In the genomic region with DNA sequence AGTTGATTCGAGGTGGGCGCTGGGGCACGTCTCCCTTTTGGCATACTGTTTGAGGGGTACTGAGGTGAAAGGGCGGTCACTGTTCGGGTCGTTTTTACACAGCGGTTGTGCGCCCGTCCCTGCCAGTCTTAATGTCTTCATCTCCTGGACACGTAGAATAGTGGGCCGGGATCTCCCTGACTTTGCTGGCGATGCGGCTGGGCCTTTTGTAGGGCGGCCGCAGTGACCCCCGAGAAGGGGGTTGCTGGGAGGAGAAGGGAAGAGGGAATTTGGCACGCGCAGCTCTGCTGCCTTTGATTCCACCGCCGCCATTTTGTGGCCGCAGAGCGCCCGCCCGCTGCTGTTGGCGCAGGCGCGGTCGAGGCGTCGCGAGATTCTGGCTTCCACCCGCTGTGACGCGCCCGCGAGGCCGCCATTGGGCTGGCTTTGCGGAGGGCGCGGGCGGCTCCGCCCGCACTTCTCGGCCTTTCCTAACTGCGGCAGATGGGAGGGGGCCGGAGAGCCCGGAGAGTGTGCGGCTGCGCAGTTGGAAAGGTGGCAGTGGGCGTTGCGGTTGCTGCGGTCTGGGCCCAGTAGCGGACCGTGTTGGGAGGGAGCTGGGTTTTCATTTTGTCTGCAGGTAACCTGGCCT, we compare ENCODE assay signal across 1 cellular context.
TF ChIP-seq lines count a peak whose summit lies in the region.

No MANE protein-coding gene starts in this region.

TF ChIP-seq in SK-N-SH, 30 proteins besides CTCF, POLR2A, EP300 and RAD21 (continued from another document):
- TF ChIP-seq, protein P1, sequence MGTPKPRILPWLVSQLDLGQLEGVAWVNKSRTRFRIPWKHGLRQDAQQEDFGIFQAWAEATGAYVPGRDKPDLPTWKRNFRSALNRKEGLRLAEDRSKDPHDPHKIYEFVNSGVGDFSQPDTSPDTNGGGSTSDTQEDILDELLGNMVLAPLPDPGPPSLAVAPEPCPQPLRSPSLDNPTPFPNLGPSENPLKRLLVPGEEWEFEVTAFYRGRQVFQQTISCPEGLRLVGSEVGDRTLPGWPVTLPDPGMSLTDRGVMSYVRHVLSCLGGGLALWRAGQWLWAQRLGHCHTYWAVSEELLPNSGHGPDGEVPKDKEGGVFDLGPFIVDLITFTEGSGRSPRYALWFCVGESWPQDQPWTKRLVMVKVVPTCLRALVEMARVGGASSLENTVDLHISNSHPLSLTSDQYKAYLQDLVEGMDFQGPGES (IDR thresholded peaks at IDR 0.05; ENCODE audit: low read depth, low read length), result no peak
- TF ChIP-seq NFIC (IDR thresholded peaks at IDR 0.05; ENCODE audit: borderline replicate concordance) (no peak), YY1 (IDR thresholded peaks at IDR 0.05; ENCODE audit: low read depth) (peak; percentile 93), POLR2AphosphoS5 (IDR thresholded peaks at IDR 0.05; ENCODE audit: low read depth, low read length) (no peak; the same call in 1 of the 2 replicates), TCF12 (IDR thresholded peaks at IDR 0.05) (no peak), RCOR1 (IDR thresholded peaks at IDR 0.05; ENCODE audit: low read length) (no peak), CHD2 (IDR thresholded peaks at IDR 0.05; ENCODE audit: low read length, partially characterized antibody) (peak; percentile 99)
- TF ChIP-seq, protein P2, sequence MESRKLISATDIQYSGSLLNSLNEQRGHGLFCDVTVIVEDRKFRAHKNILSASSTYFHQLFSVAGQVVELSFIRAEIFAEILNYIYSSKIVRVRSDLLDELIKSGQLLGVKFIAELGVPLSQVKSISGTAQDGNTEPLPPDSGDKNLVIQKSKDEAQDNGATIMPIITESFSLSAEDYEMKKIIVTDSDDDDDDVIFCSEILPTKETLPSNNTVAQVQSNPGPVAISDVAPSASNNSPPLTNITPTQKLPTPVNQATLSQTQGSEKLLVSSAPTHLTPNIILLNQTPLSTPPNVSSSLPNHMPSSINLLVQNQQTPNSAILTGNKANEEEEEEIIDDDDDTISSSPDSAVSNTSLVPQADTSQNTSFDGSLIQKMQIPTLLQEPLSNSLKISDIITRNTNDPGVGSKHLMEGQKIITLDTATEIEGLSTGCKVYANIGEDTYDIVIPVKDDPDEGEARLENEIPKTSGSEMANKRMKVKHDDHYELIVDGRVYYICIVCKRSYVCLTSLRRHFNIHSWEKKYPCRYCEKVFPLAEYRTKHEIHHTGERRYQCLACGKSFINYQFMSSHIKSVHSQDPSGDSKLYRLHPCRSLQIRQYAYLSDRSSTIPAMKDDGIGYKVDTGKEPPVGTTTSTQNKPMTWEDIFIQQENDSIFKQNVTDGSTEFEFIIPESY (IDR thresholded peaks at IDR 0.05; ENCODE audit: borderline replicate concordance, low read depth), result peak; percentile 96
- TF ChIP-seq, protein P3, sequence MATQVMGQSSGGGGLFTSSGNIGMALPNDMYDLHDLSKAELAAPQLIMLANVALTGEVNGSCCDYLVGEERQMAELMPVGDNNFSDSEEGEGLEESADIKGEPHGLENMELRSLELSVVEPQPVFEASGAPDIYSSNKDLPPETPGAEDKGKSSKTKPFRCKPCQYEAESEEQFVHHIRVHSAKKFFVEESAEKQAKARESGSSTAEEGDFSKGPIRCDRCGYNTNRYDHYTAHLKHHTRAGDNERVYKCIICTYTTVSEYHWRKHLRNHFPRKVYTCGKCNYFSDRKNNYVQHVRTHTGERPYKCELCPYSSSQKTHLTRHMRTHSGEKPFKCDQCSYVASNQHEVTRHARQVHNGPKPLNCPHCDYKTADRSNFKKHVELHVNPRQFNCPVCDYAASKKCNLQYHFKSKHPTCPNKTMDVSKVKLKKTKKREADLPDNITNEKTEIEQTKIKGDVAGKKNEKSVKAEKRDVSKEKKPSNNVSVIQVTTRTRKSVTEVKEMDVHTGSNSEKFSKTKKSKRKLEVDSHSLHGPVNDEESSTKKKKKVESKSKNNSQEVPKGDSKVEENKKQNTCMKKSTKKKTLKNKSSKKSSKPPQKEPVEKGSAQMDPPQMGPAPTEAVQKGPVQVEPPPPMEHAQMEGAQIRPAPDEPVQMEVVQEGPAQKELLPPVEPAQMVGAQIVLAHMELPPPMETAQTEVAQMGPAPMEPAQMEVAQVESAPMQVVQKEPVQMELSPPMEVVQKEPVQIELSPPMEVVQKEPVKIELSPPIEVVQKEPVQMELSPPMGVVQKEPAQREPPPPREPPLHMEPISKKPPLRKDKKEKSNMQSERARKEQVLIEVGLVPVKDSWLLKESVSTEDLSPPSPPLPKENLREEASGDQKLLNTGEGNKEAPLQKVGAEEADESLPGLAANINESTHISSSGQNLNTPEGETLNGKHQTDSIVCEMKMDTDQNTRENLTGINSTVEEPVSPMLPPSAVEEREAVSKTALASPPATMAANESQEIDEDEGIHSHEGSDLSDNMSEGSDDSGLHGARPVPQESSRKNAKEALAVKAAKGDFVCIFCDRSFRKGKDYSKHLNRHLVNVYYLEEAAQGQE (IDR thresholded peaks at IDR 0.05; ENCODE audit: low read depth, low read length), result no peak; the same call in 1 of the 2 replicates
- TF ChIP-seq, protein P4, sequence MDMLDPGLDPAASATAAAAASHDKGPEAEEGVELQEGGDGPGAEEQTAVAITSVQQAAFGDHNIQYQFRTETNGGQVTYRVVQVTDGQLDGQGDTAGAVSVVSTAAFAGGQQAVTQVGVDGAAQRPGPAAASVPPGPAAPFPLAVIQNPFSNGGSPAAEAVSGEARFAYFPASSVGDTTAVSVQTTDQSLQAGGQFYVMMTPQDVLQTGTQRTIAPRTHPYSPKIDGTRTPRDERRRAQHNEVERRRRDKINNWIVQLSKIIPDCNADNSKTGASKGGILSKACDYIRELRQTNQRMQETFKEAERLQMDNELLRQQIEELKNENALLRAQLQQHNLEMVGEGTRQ (IDR thresholded peaks at IDR 0.05; ENCODE audit: borderline replicate concordance, low read depth, low read length), result no peak
